ENCODE assay signal across 8 cellular contexts in the genomic region with DNA sequence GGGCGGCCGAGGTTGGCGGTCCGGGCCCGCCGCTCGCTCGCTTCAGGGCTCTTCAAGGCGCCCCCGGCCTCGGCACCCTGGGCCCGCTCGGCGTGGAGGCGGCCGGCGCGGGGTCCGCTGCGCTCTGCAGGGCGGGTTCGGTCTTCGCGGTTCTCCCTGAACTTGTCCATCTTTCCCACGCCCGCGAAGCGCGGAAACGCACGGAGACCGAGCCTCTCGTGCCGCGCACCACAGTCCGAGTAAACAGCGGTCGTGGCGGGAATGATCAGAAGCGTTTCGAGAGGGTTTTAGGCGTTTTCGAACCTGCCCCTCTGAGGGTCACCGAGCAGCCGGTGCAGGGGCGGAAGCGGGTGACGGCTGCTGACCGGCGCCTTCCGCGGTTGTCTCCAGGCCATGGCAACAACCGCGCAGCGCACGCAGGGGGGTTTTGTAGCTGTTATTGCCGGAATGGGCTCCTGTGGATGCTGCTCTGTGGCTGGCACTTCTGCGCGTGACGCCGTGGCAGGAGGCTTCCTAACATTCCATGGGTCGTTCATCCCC. TPM values are rescaled to one million over a fixed set of nuclear protein-coding genes. Genes with fewer than 3 reads are reported as not detected.
DNase-seq lines count a peak whose midpoint lies in the region; ATAC-seq, FAIRE-seq and TF ChIP-seq lines count a peak whose summit lies in the region.

No MANE protein-coding gene starts in this region.

- no peak for TF ChIP-seq EP300 in K562 (IDR thresholded peaks at IDR 0.05; ENCODE audit: low read length)

- peak overlapping the region; percentile 97 for H3K27ac ChIP-seq in K562 (ENCODE audit: extremely low read depth, low read depth, low read length)
- H3K27ac ChIP-seq in keratinocyte (ENCODE audit: control insufficient read depth, insufficient read depth, low read length), result peak overlapping the region; percentile 20

- H3K4me1 ChIP-seq in K562 (replicated peaks in 1 of 2; ENCODE audit: control insufficient read depth in 2 of 2, insufficient read depth in 2 of 2, low read length in 2 of 2), result peaks cover 57 to 69% of the 10 kb centered on the region in 2 experiments
- H3K4me1 ChIP-seq in keratinocyte (ENCODE audit: control insufficient read depth, extremely low read depth, insufficient read depth, low read length), result peaks cover 15% of the 10 kb centered on the region

- BruUV-seq in K562 (replicated peaks; lab: Mats Ljungman, UMichigan), result TSS peak; percentile 43

- POLR2A ChIA-PET in K562 (lab: Yijun Ruan, JAX), result interaction anchor here (0.6 to 1.0 kb wide), 5 partner anchors 8 to 61 kb away, joined by 3 to 4 read pairs (median 3); a partner anchor contains a TSS

- peak overlapping the region; percentile 96 to 97 for H3K9ac ChIP-seq in K562 (ENCODE audit: insufficient read depth in 1 of 2, low read depth in 2 of 2, low read length in 2 of 2)
- H3K9ac ChIP-seq in keratinocyte (ENCODE audit: control insufficient read depth, extremely low read depth, insufficient read depth, low read length), result peak overlapping the region; percentile 91

- H3K9me1 ChIP-seq in K562 (ENCODE audit: control insufficient read depth, insufficient read depth, low read length), result peaks cover 6% of the 10 kb centered on the region
- no peaks in the 10 kb centered on the region for H3K9me1 ChIP-seq in keratinocyte (ENCODE audit: control insufficient read depth, extremely low read depth, insufficient read depth, low read length)

- CTCF ChIA-PET in K562 (lab: Yijun Ruan, JAX; ENCODE audit: low intra/inter-chr PET ratio), result no interaction called here

- no peaks in the 10 kb centered on the region for H3K27me3 ChIP-seq in MG63
- H3K27me3 ChIP-seq in K562 (ENCODE audit: control insufficient read depth in 2 of 2, insufficient read depth in 2 of 2, low read length in 2 of 2), result no peaks in the 10 kb centered on the region; a peak in 1 of 5 replicates
- H3K27me3 ChIP-seq in keratinocyte (ENCODE audit: control insufficient read depth, extremely low read depth, insufficient read depth, low read length), result no peaks in the 10 kb centered on the region

- H3K79me2 ChIP-seq in K562 (ENCODE audit: control insufficient read depth, insufficient read depth, low read length) (peaks cover 51% of the 10 kb centered on the region), keratinocyte (ENCODE audit: control insufficient read depth, insufficient read depth, low read length) (peaks cover 6% of the 10 kb centered on the region)

- TF ChIP-seq CTCF in K562 (IDR thresholded peaks at IDR 0.05 in 2 of 3, conservative IDR thresholded peaks at IDR 0.05 in 1 of 3; ENCODE audit: insufficient read depth in 2 of 3, low read depth in 1 of 3, low read length in 3 of 3) (no peak), keratinocyte (optimal IDR thresholded peaks at IDR 0.05 in 1 of 3, IDR thresholded peaks at IDR 0.05 in 1 of 3, conservative IDR thresholded peaks at IDR 0.05 in 1 of 3; ENCODE audit: extremely low read depth in 1 of 3, insufficient read depth in 2 of 3, low read length in 3 of 3) (no peak)

- peak overlapping the region; percentile 32 for H2AFZ ChIP-seq in K562 (ENCODE audit: low read depth, low read length)
- peak overlapping the region; percentile 73 for H2AFZ ChIP-seq in keratinocyte (ENCODE audit: control insufficient read depth, low read length)

- H3K4me2 ChIP-seq in K562 (ENCODE audit: insufficient read depth, low read length) (peak overlapping the region; percentile 89), keratinocyte (ENCODE audit: control insufficient read depth, extremely low read depth, insufficient read depth, low read depth, low read length) (peak overlapping the region; percentile 94)

- H3K4me3 ChIP-seq in MG63 (peak overlapping the region; percentile 74), K562 (peak overlapping the region; percentile 83), keratinocyte (ENCODE audit: control insufficient read depth in 2 of 3, extremely low read depth in 1 of 3, insufficient read depth in 2 of 3, low read depth in 1 of 3, low read length in 3 of 3) (peak overlapping the region; percentile 68 to 81 (median 70))

- intact Hi-C loops in K562 (cut with micrococcal nuclease), result loop anchor here (1.0 to 5.0 kb wide), 3 partner anchors 33 to 93 kb away; a partner anchor contains a TSS

- under 1% methylated on average over 57 of the region's 62 CpGs for WGBS in K562 (ENCODE audit: insufficient coverage, low coverage, missing lambda C conversion rate)

- DNase-seq in AG08396 (ENCODE audit: low spot score) (peak; percentile 45), MG63 (peak; percentile 40), K562 (ENCODE audit: extremely low read depth in 1 of 4, low spot score in 3 of 4) (peak in 1 of 4 experiments; percentile 46), keratinocyte (ENCODE audit: low read depth, low spot score) (no peak), foreskin melanocyte (no peak), GOT3 (lab: John Stamatoyannopoulos, UW) (no peak)
- peak; percentile 46 for DNase-seq in stimulated activated naive CD8-positive, alpha-beta T cell treated with anti-CD3 and anti-CD28 coated beads, Interleukin-15, Interleukin-2, amounts not matched to agents 100 U/mL and 50 U/mL, for 24 hours

- TF ChIP-seq RAD21 in K562 (CRISPR knock-in tag; conservative IDR thresholded peaks at IDR 0.05 in 1 of 2, IDR thresholded peaks at IDR 0.05 in 1 of 2), result no peak

- in situ Hi-C loops in K562 (cut with MboI), result no loop called here

- no peaks in the 10 kb centered on the region for H3K9me3 ChIP-seq in MG63
- H3K9me3 ChIP-seq in K562 (replicated peaks; ENCODE audit: control insufficient read depth, insufficient read depth, low read depth, low read length), result no peaks in the 10 kb centered on the region
- no peaks in the 10 kb centered on the region for H3K9me3 ChIP-seq in keratinocyte (ENCODE audit: control insufficient read depth, low read depth, low read length)

- dilution Hi-C loops in keratinocyte (cut with MboI; ENCODE audit: extremely low pct_ligation_motif_present, low sequenced_read_pairs), result no loop called here

- ATAC-seq in GM18502 (IDR thresholded peaks at IDR 0.05; ENCODE audit: poor library complexity, unreplicated experiment) (peak; percentile 15), K562 (peak; percentile 1; the same call in 2 of the 3 replicates)
- no peak for ATAC-seq in stimulated activated naive CD8-positive, alpha-beta T cell treated with anti-CD3 and anti-CD28 coated beads, Interleukin-15, Interleukin-2, amounts not matched to agents 100 U/mL and 50 U/mL, for 24 hours

- FAIRE-seq in K562 (lab: Jason Lieb, UNC), result no peak
- FAIRE-seq in keratinocyte (lab: Jason Lieb, UNC), result no peak

- TF ChIP-seq POLR2A in K562 (conservative IDR thresholded peaks at IDR 0.05), result no peak

- H3K36me3 ChIP-seq in MG63 (peaks cover 21% of the 10 kb centered on the region), K562 (ENCODE audit: control insufficient read depth, insufficient read depth, low read length) (peaks cover 39% of the 10 kb centered on the region), keratinocyte (ENCODE audit: control insufficient read depth in 2 of 2, extremely low read depth in 1 of 2, insufficient read depth in 2 of 2, low read length in 2 of 2) (peaks cover 3% of the 10 kb centered on the region in 2 experiments)

- no peaks in the 10 kb centered on the region for H4K20me1 ChIP-seq in K562 (replicated peaks; ENCODE audit: control insufficient read depth, insufficient read depth, low read length)
- H4K20me1 ChIP-seq in keratinocyte (ENCODE audit: control insufficient read depth, extremely low read depth, insufficient read depth, low read length), result no peaks in the 10 kb centered on the region

RNA-seq across cellular contexts. Expression of a gene that starts 0.4 kb away (rescaled TPM):
- 15.8 and 33.7 TPM in 2 replicates for total RNA-seq in MG63 (2014; rRNA removed; shearing (Covaris generic); ENCODE audit: low replicate concordance)
- total RNA-seq in K562 (2011; cell fraction: chromatin; rRNA removed; ENCODE audit: low replicate concordance), result 547 and 619 TPM in 2 replicates
- total RNA-seq in K562 (2011; cell fraction: nucleolus; rRNA removed), result 271 and 284 TPM in 2 replicates
- 322 TPM in 2 replicates for total RNA-seq in K562 (2011; cell fraction: nucleoplasm; rRNA removed)
- 132 and 145 TPM in 2 replicates for total RNA-seq in K562 (2014; rRNA removed)
- 101 and 104 TPM in 2 replicates for total RNA-seq in K562 (2014; rRNA removed; fragmentation: Illumina TruSeq; extraction: Trizol)
- total RNA-seq in K562 (2015; rRNA removed; fragmentation: Illumina TruSeq; extraction: Trizol), result 84.1 and 89.0 TPM in 2 replicates
- total RNA-seq in K562 (2021), result 272 and 273 TPM in 2 replicates
- 396 and 423 TPM in 2 replicates for polyA plus RNA-seq in K562 (2011; rRNA removed)
- polyA plus RNA-seq in K562 (2011; cell fraction: cytosol; rRNA removed), result 406 and 485 TPM in 2 replicates
- 513 and 551 TPM in 2 replicates for polyA plus RNA-seq in K562 (2011; cell fraction: nucleus; rRNA removed)
- 317 and 446 TPM in 2 replicates for polyA plus RNA-seq in K562 (2012)
- 218 and 257 TPM in 2 replicates for polyA plus RNA-seq in K562 (2014; fragmentation: Illumina TruSeq; extraction: Trizol)
- 100 to 1,000 TPM in 1 of 2 experiments, 10 to 100 TPM in 1; 60.4 to 114 TPM for polyA plus RNA-seq in K562 (2014; fragmentation: Nextera tagmentation; extraction: Ambion mirVana)
- 250 and 261 TPM in 2 replicates for polyA plus RNA-seq in K562 (2014; rRNA removed)
- polyA minus RNA-seq in K562 (2011; rRNA and poly(A)+ RNA removed), result 234 and 254 TPM in 2 replicates
- polyA minus RNA-seq in K562 (2011; cell fraction: cytosol; rRNA and poly(A)+ RNA removed), result 143 and 160 TPM in 2 replicates
- 73.8 and 104 TPM in 2 replicates for polyA minus RNA-seq in K562 (2011; cell fraction: nucleus; rRNA and poly(A)+ RNA removed)
- 31.9 to 36.8 TPM (median 32.9 TPM) in 3 replicates for polyA plus RNA-seq in keratinocyte
- 40.8 TPM for polyA plus RNA-seq in keratinocyte (2011; ENCODE audit: low read depth)
- 27.9 and 31.3 TPM in 2 replicates for polyA plus RNA-seq in keratinocyte (2011; cell fraction: cytosol; rRNA removed)
- 40.5 and 43.6 TPM in 2 replicates for polyA plus RNA-seq in keratinocyte (2011; cell fraction: nucleus; rRNA removed)
- polyA plus RNA-seq in keratinocyte (2012; ENCODE audit: low replicate concordance), result 22.1 and 40.8 TPM in 2 replicates
- polyA minus RNA-seq in keratinocyte, result 19.5 to 39.9 TPM (median 24.4 TPM) in 3 replicates
- 26.1 TPM for polyA minus RNA-seq in keratinocyte (2011; cell fraction: cytosol; rRNA and poly(A)+ RNA removed)
- polyA minus RNA-seq in keratinocyte (2011; cell fraction: nucleus; rRNA and poly(A)+ RNA removed), result 7.3 and 12.1 TPM in 2 replicates

RNA-seq across cellular contexts. Expression of a gene that starts 8.4 kb away (rescaled TPM):
- total RNA-seq in MG63 (2014; rRNA removed; shearing (Covaris generic); ENCODE audit: low replicate concordance), result 71.0 and 84.5 TPM in 2 replicates
- total RNA-seq in K562 (2011; cell fraction: chromatin; rRNA removed; ENCODE audit: low replicate concordance), result 155 and 369 TPM in 2 replicates
- total RNA-seq in K562 (2011; cell fraction: nucleolus; rRNA removed), result 226 and 254 TPM in 2 replicates
- 195 and 197 TPM in 2 replicates for total RNA-seq in K562 (2011; cell fraction: nucleoplasm; rRNA removed)
- 51.8 and 54.5 TPM in 2 replicates for total RNA-seq in K562 (2014; rRNA removed)
- 29.5 and 35.8 TPM in 2 replicates for total RNA-seq in K562 (2014; rRNA removed; fragmentation: Illumina TruSeq; extraction: Trizol)
- 47.8 and 50.1 TPM in 2 replicates for total RNA-seq in K562 (2015; rRNA removed; fragmentation: Illumina TruSeq; extraction: Trizol)
- 71.4 and 71.8 TPM in 2 replicates for total RNA-seq in K562 (2021)
- polyA plus RNA-seq in K562 (2011; rRNA removed), result 49.9 TPM in 2 replicates
- 58.3 and 104 TPM in 2 replicates for polyA plus RNA-seq in K562 (2011; cell fraction: cytosol; rRNA removed)
- polyA plus RNA-seq in K562 (2011; cell fraction: nucleus; rRNA removed), result 149 and 242 TPM in 2 replicates
- polyA plus RNA-seq in K562 (2012), result 74.7 and 93.3 TPM in 2 replicates
- 68.5 and 74.8 TPM in 2 replicates for polyA plus RNA-seq in K562 (2014; fragmentation: Illumina TruSeq; extraction: Trizol)
- polyA plus RNA-seq in K562 (2014; fragmentation: Nextera tagmentation; extraction: Ambion mirVana), result 1 to 10 TPM; 1.3 to 3.8 TPM
- 64.3 and 64.8 TPM in 2 replicates for polyA plus RNA-seq in K562 (2014; rRNA removed)
- polyA minus RNA-seq in K562 (2011; rRNA and poly(A)+ RNA removed), result 17.2 and 36.1 TPM in 2 replicates
- polyA minus RNA-seq in K562 (2011; cell fraction: cytosol; rRNA and poly(A)+ RNA removed), result 32.9 and 43.7 TPM in 2 replicates
- 56.5 and 68.9 TPM in 2 replicates for polyA minus RNA-seq in K562 (2011; cell fraction: nucleus; rRNA and poly(A)+ RNA removed)
- 30.2 to 36.0 TPM (median 34.2 TPM) in 3 replicates for polyA plus RNA-seq in keratinocyte
- polyA plus RNA-seq in keratinocyte (2011; ENCODE audit: low read depth), result 10.1 TPM
- polyA plus RNA-seq in keratinocyte (2011; cell fraction: cytosol; rRNA removed), result 14.2 and 21.4 TPM in 2 replicates
- polyA plus RNA-seq in keratinocyte (2011; cell fraction: nucleus; rRNA removed), result 59.9 and 70.1 TPM in 2 replicates
- 25.9 and 27.8 TPM in 2 replicates for polyA plus RNA-seq in keratinocyte (2012; ENCODE audit: low replicate concordance)
- 22.5 to 35.4 TPM (median 26.9 TPM) in 3 replicates for polyA minus RNA-seq in keratinocyte
- 28.6 TPM for polyA minus RNA-seq in keratinocyte (2011; cell fraction: cytosol; rRNA and poly(A)+ RNA removed)
- polyA minus RNA-seq in keratinocyte (2011; cell fraction: nucleus; rRNA and poly(A)+ RNA removed), result 25.4 and 25.9 TPM in 2 replicates

RNA-seq across cellular contexts. Expression of a gene that starts 40.6 kb away (rescaled TPM):
- total RNA-seq in MG63 (2014; rRNA removed; shearing (Covaris generic); ENCODE audit: low replicate concordance), result 21.2 and 33.7 TPM in 2 replicates
- 39.5 and 85.3 TPM in 2 replicates for total RNA-seq in K562 (2011; cell fraction: chromatin; rRNA removed; ENCODE audit: low replicate concordance)
- 68.9 and 71.6 TPM in 2 replicates for total RNA-seq in K562 (2011; cell fraction: nucleolus; rRNA removed)
- 53.3 and 56.9 TPM in 2 replicates for total RNA-seq in K562 (2011; cell fraction: nucleoplasm; rRNA removed)
- total RNA-seq in K562 (2014; rRNA removed), result 34.7 and 44.7 TPM in 2 replicates
- 8.9 and 12.3 TPM in 2 replicates for total RNA-seq in K562 (2014; rRNA removed; fragmentation: Illumina TruSeq; extraction: Trizol)
- total RNA-seq in K562 (2015; rRNA removed; fragmentation: Illumina TruSeq; extraction: Trizol), result 18.0 and 18.9 TPM in 2 replicates
- 40.5 and 43.6 TPM in 2 replicates for total RNA-seq in K562 (2021)
- 23.8 and 31.8 TPM in 2 replicates for polyA plus RNA-seq in K562 (2011; rRNA removed)
- polyA plus RNA-seq in K562 (2011; cell fraction: cytosol; rRNA removed), result 43.8 and 57.1 TPM in 2 replicates
- polyA plus RNA-seq in K562 (2011; cell fraction: nucleus; rRNA removed), result 27.5 and 35.1 TPM in 2 replicates
- polyA plus RNA-seq in K562 (2012), result 31.5 and 39.2 TPM in 2 replicates
- 18.3 and 23.3 TPM in 2 replicates for polyA plus RNA-seq in K562 (2014; fragmentation: Illumina TruSeq; extraction: Trizol)
- 1 to 10 TPM in 1 of 2 experiments, under 1 TPM in 1; 0.69 to 1.8 TPM for polyA plus RNA-seq in K562 (2014; fragmentation: Nextera tagmentation; extraction: Ambion mirVana)
- polyA plus RNA-seq in K562 (2014; rRNA removed), result 33.3 and 34.5 TPM in 2 replicates
- 15.2 and 19.6 TPM in 2 replicates for polyA minus RNA-seq in K562 (2011; rRNA and poly(A)+ RNA removed)
- 27.3 and 39.2 TPM in 2 replicates for polyA minus RNA-seq in K562 (2011; cell fraction: cytosol; rRNA and poly(A)+ RNA removed)
- 8.6 and 12.7 TPM in 2 replicates for polyA minus RNA-seq in K562 (2011; cell fraction: nucleus; rRNA and poly(A)+ RNA removed)
- polyA plus RNA-seq in keratinocyte, result 10.8 to 21.6 TPM (median 15.3 TPM) in 3 replicates
- 10.0 TPM for polyA plus RNA-seq in keratinocyte (2011; ENCODE audit: low read depth)
- polyA plus RNA-seq in keratinocyte (2011; cell fraction: cytosol; rRNA removed), result 8.8 and 13.7 TPM in 2 replicates
- 15.5 and 18.5 TPM in 2 replicates for polyA plus RNA-seq in keratinocyte (2011; cell fraction: nucleus; rRNA removed)
- 8.4 and 21.7 TPM in 2 replicates for polyA plus RNA-seq in keratinocyte (2012; ENCODE audit: low replicate concordance)
- 18.9 to 30.5 TPM (median 20.1 TPM) in 3 replicates for polyA minus RNA-seq in keratinocyte
- polyA minus RNA-seq in keratinocyte (2011; cell fraction: cytosol; rRNA and poly(A)+ RNA removed), result 21.5 TPM
- polyA minus RNA-seq in keratinocyte (2011; cell fraction: nucleus; rRNA and poly(A)+ RNA removed), result 12.5 and 17.1 TPM in 2 replicates

RNA-seq across cellular contexts. Expression of a gene that starts 40.8 kb away (rescaled TPM):
- 12.1 and 15.3 TPM in 2 replicates for total RNA-seq in MG63 (2014; rRNA removed; shearing (Covaris generic); ENCODE audit: low replicate concordance)
- total RNA-seq in K562 (2011; cell fraction: chromatin; rRNA removed; ENCODE audit: low replicate concordance), result 73.7 and 159 TPM in 2 replicates
- 83.4 and 88.2 TPM in 2 replicates for total RNA-seq in K562 (2011; cell fraction: nucleolus; rRNA removed)
- 65.7 and 67.2 TPM in 2 replicates for total RNA-seq in K562 (2011; cell fraction: nucleoplasm; rRNA removed)
- total RNA-seq in K562 (2014; rRNA removed), result 10.5 and 12.3 TPM in 2 replicates
- total RNA-seq in K562 (2014; rRNA removed; fragmentation: Illumina TruSeq; extraction: Trizol), result 5.3 and 6.7 TPM in 2 replicates
- total RNA-seq in K562 (2015; rRNA removed; fragmentation: Illumina TruSeq; extraction: Trizol), result 8.3 and 10.0 TPM in 2 replicates
- total RNA-seq in K562 (2021), result 16.9 and 17.5 TPM in 2 replicates
- 20.0 and 22.3 TPM in 2 replicates for polyA plus RNA-seq in K562 (2011; rRNA removed)
- 9.6 and 16.9 TPM in 2 replicates for polyA plus RNA-seq in K562 (2011; cell fraction: cytosol; rRNA removed)
- 208 and 322 TPM in 2 replicates for polyA plus RNA-seq in K562 (2011; cell fraction: nucleus; rRNA removed)
- 13.2 and 23.9 TPM in 2 replicates for polyA plus RNA-seq in K562 (2012)
- polyA plus RNA-seq in K562 (2014; fragmentation: Illumina TruSeq; extraction: Trizol), result 8.7 and 10.9 TPM in 2 replicates
- polyA plus RNA-seq in K562 (2014; fragmentation: Nextera tagmentation; extraction: Ambion mirVana), result 1 to 10 TPM; 1.0 TPM
- polyA plus RNA-seq in K562 (2014; rRNA removed), result 21.9 and 25.3 TPM in 2 replicates
- polyA minus RNA-seq in K562 (2011; rRNA and poly(A)+ RNA removed), result 6.1 and 7.1 TPM in 2 replicates
- 5.5 and 6.5 TPM in 2 replicates for polyA minus RNA-seq in K562 (2011; cell fraction: cytosol; rRNA and poly(A)+ RNA removed)
- polyA minus RNA-seq in K562 (2011; cell fraction: nucleus; rRNA and poly(A)+ RNA removed), result 28.3 and 30.8 TPM in 2 replicates
- polyA plus RNA-seq in keratinocyte, result 5.6 to 7.8 TPM (median 6.6 TPM) in 3 replicates
- 1.9 TPM for polyA plus RNA-seq in keratinocyte (2011; ENCODE audit: low read depth)
- 2.9 and 4.1 TPM in 2 replicates for polyA plus RNA-seq in keratinocyte (2011; cell fraction: cytosol; rRNA removed)
- 19.7 and 20.7 TPM in 2 replicates for polyA plus RNA-seq in keratinocyte (2011; cell fraction: nucleus; rRNA removed)
- 4.2 and 5.2 TPM in 2 replicates for polyA plus RNA-seq in keratinocyte (2012; ENCODE audit: low replicate concordance)
- polyA minus RNA-seq in keratinocyte, result 3.7 to 5.4 TPM (median 3.9 TPM) in 3 replicates
- 10.4 TPM for polyA minus RNA-seq in keratinocyte (2011; cell fraction: cytosol; rRNA and poly(A)+ RNA removed)
- 4.6 and 6.7 TPM in 2 replicates for polyA minus RNA-seq in keratinocyte (2011; cell fraction: nucleus; rRNA and poly(A)+ RNA removed)

Comparison
In these comparisons a context has a peak if more than half of its experiments do, and no peak if none do; other contexts are left out.
1. DNase-seq: peak in AG08396 (single experiment), MG63 (single experiment) and stimulated activated naive CD8-positive, alpha-beta T cell treated with anti-CD3 and anti-CD28 coated beads, Interleukin-15, Interleukin-2, amounts not matched to agents 100 U/mL and 50 U/mL, for 24 hours (single experiment); none in keratinocyte (single experiment), foreskin melanocyte (single experiment) and GOT3 (single experiment).
2. Peak in every context shown above with its lines, with median percentiles within 50 percentile points of each other: H3K4me3 ChIP-seq.